In genomic region chr12:3225154-3225795, GRCh38 we compare ENCODE assay signal across 13 cellular contexts.
DNase-seq lines count a peak whose midpoint lies in the region; ATAC-seq, FAIRE-seq and TF ChIP-seq lines count a peak whose summit lies in the region.
"Had no signal": no experiment of that assay in that cellular context is flagged by ENCODE, and none has a peak within 500 bp of the region (broad histone marks: within the 10 kb centered on the region; RNA-seq: fewer than 3 reads in every experiment).

No MANE protein-coding gene starts in this region.

- H2AFZ ChIP-seq in ACC112 (ENCODE audit: low read length, unreplicated experiment) = no peak overlapping the region

- no peak overlapping the region for H3K27ac Mint-ChIP-seq in activated naive CD8-positive, alpha-beta T cell treated with anti-CD3 and anti-CD28 coated beads, Interleukin-2, amount 10 ng/mL, durations not matched to agents 7 days and 5 days
- H3K27ac Mint-ChIP-seq: activated CD4-positive, alpha-beta T cell treated with anti-CD3 and anti-CD28 coated beads, Interleukin-2, amount 10 ng/mL, durations not matched to agents 24 days and 14 days had no signal

- peak; percentile 97 for FAIRE-seq in HTR-8/SVneo (lab: Jason Lieb, UNC)
- FAIRE-seq: GM12891 had no signal

- POLR2A ChIA-PET in activated naive CD8-positive, alpha-beta T cell treated with anti-CD3 and anti-CD28 coated beads, Interleukin-2, amount 10 ng/mL, durations not matched to agents 7 days and 5 days (lab: Charles Lee) = no interaction called here

- H3K4me1 ChIP-seq in ACC112 (ENCODE audit: control insufficient read depth, insufficient read depth, low read length, unreplicated experiment) = peaks cover 14% of the 10 kb centered on the region
- H3K4me1 ChIP-seq: testis had no signal

- peaks cover 8% of the 10 kb centered on the region for H3K4me1 Mint-ChIP-seq in activated naive CD8-positive, alpha-beta T cell treated with anti-CD3 and anti-CD28 coated beads, Interleukin-2, amount 10 ng/mL, durations not matched to agents 7 days and 5 days
- H3K4me1 Mint-ChIP-seq: activated CD4-positive, alpha-beta T cell treated with anti-CD3 and anti-CD28 coated beads, Interleukin-2, amount 10 ng/mL, durations not matched to agents 24 days and 14 days had no signal

- peak overlapping the region; percentile 4; the same call in 1 of the 2 replicates for H3K27ac ChIP-seq in ACC112 (ENCODE audit: low read depth, low read length)
- H3K27ac ChIP-seq: testis had no signal

- no peaks in the 10 kb centered on the region for H3K36me3 ChIP-seq in ACC112 (ENCODE audit: insufficient read depth, low read length)
- no peaks in the 10 kb centered on the region for H3K36me3 ChIP-seq in kidney epithelial cell (ENCODE audit: control insufficient read depth, insufficient read depth, low read length)

- H3K79me2 ChIP-seq in ACC112 (ENCODE audit: control insufficient read depth, insufficient read depth, low read length, unreplicated experiment) = no peaks in the 10 kb centered on the region

- H3K36me3 Mint-ChIP-seq in activated naive CD8-positive, alpha-beta T cell treated with anti-CD3 and anti-CD28 coated beads, Interleukin-2, amount 10 ng/mL, durations not matched to agents 7 days and 5 days = no peaks in the 10 kb centered on the region

- ATAC-seq in activated naive CD8-positive, alpha-beta T cell treated with anti-CD3 and anti-CD28 coated beads, Interleukin-2, amount 10 ng/mL, durations not matched to agents 7 days and 5 days (ENCODE audit: low read depth) = peak; percentile 35
- ATAC-seq in HG02870 (IDR thresholded peaks at IDR 0.05; ENCODE audit: unreplicated experiment) = no peak
- ATAC-seq in GM21526 (IDR thresholded peaks at IDR 0.05; ENCODE audit: low FRiP score, unreplicated experiment) = no peak

- TF ChIP-seq CTCF in kidney epithelial cell (IDR thresholded peaks at IDR 0.05; ENCODE audit: insufficient read depth, low read length, poor library complexity, severe bottlenecking) = no peak

- H3K27me3 Mint-ChIP-seq in activated naive CD8-positive, alpha-beta T cell treated with anti-CD3 and anti-CD28 coated beads, Interleukin-2, amount 10 ng/mL, durations not matched to agents 7 days and 5 days = peaks cover 3% of the 10 kb centered on the region

- H3K4me3 ChIP-seq in ACC112 (ENCODE audit: low read depth, low read length) = no peak overlapping the region
- no peak overlapping the region for H3K4me3 ChIP-seq in kidney epithelial cell (ENCODE audit: low read depth, low read length)
- H3K4me3 ChIP-seq: testis had no signal

- H3K27me3 ChIP-seq in ACC112 (ENCODE audit: insufficient read depth, low read length) (no peaks in the 10 kb centered on the region), kidney epithelial cell (ENCODE audit: control insufficient read depth, insufficient read depth, low read length) (no peaks in the 10 kb centered on the region)
- H3K27me3 ChIP-seq: testis had no signal

- DNase-seq in HTR-8/SVneo (ENCODE audit: insufficient read length, low spot score) (peak; percentile 87), kidney epithelial cell (ENCODE audit: low read depth) (peak; percentile 58), T-helper 9 cell (no peak), SW 1271 (lab: John Stamatoyannopoulos, UW) (no peak)
- no peak for DNase-seq in activated naive CD8-positive, alpha-beta T cell treated with anti-CD3 and anti-CD28 coated beads, Interleukin-2, amount 10 ng/mL, durations not matched to agents 7 days and 5 days
- DNase-seq: activated CD4-positive, alpha-beta T cell treated with anti-CD3 and anti-CD28 coated beads, Interleukin-2, amount 10 ng/mL, durations not matched to agents 24 days and 14 days; anterior cingulate cortex; stimulated activated CD4-positive, alpha-beta T cell treated with anti-CD3 and anti-CD28 coated beads, Interleukin-1b, Interleukin-23, amount 100 ng/mL, for 48 hours; testis had no signal

- H3K9me3 Mint-ChIP-seq in activated naive CD8-positive, alpha-beta T cell treated with anti-CD3 and anti-CD28 coated beads, Interleukin-2, amount 10 ng/mL, durations not matched to agents 7 days and 5 days = no peaks in the 10 kb centered on the region
- H3K9me3 Mint-ChIP-seq: activated CD4-positive, alpha-beta T cell treated with anti-CD3 and anti-CD28 coated beads, Interleukin-2, amount 10 ng/mL, durations not matched to agents 24 days and 14 days had no signal

- H3K4me3 Mint-ChIP-seq in activated naive CD8-positive, alpha-beta T cell treated with anti-CD3 and anti-CD28 coated beads, Interleukin-2, amount 10 ng/mL, durations not matched to agents 7 days and 5 days = no peak overlapping the region
- H3K4me3 Mint-ChIP-seq: activated CD4-positive, alpha-beta T cell treated with anti-CD3 and anti-CD28 coated beads, Interleukin-2, amount 10 ng/mL, durations not matched to agents 24 days and 14 days had no signal

Comparison
In these comparisons a context has a peak if more than half of its experiments do, and no peak if none do; other contexts are left out.
1. DNase-seq: peak in HTR-8/SVneo (single experiment) and kidney epithelial cell (single experiment); none in activated naive CD8-positive, alpha-beta T cell treated with anti-CD3 and anti-CD28 coated beads, Interleukin-2, amount 10 ng/mL, durations not matched to agents 7 days and 5 days (single experiment), T-helper 9 cell (single experiment) and SW 1271 (0 of 2).